In genomic region chr21:34774750-34775149, GRCh38 we compare ENCODE assay signal across 1 cellular context.
TF ChIP-seq lines count a peak whose summit lies in the region.

No MANE protein-coding gene starts in this region.

TF ChIP-seq in HepG2, 621 proteins besides CTCF, POLR2A, EP300 and RAD21 (continued from another document and continues in another):
- TF ChIP-seq PAXIP1 (CRISPR knock-in tag; conservative IDR thresholded peaks at IDR 0.05) (peak; percentile 50), POGZ (CRISPR knock-in tag; IDR thresholded peaks at IDR 0.05) (0 out of 2 replicates have a peak, but pooled peaks have one; percentile 34), ZNF747 (CRISPR knock-in tag; IDR thresholded peaks at IDR 0.05; ENCODE audit: borderline replicate concordance) (no peak), ZNF34 (CRISPR knock-in tag; IDR thresholded peaks at IDR 0.05; ENCODE audit: borderline replicate concordance) (no peak), ZNF451 (CRISPR knock-in tag; IDR thresholded peaks at IDR 0.05) (no peak), PREB (CRISPR knock-in tag; IDR thresholded peaks at IDR 0.05) (no peak), ZNF839 (CRISPR knock-in tag; IDR thresholded peaks at IDR 0.05; ENCODE audit: borderline replicate concordance) (no peak), NFATC3 (CRISPR knock-in tag; IDR thresholded peaks at IDR 0.05) (no peak), ZSCAN31 (CRISPR knock-in tag; IDR thresholded peaks at IDR 0.05; ENCODE audit: low read depth) (no peak), ZNF280D (CRISPR knock-in tag; IDR thresholded peaks at IDR 0.05) (no peak), CREBL2 (CRISPR knock-in tag; IDR thresholded peaks at IDR 0.05; ENCODE audit: borderline replicate concordance) (no peak), ZMYM2 (CRISPR knock-in tag; IDR thresholded peaks at IDR 0.05) (no peak), NFKBIZ (CRISPR knock-in tag; IDR thresholded peaks at IDR 0.05) (no peak), FOSL2 (CRISPR knock-in tag; IDR thresholded peaks at IDR 0.05) (peak; percentile 60), GATAD2A (CRISPR knock-in tag; IDR thresholded peaks at IDR 0.05) (peak; percentile 86), SALL2 (CRISPR knock-in tag; IDR thresholded peaks at IDR 0.05) (no peak), NR3C1 (CRISPR knock-in tag; IDR thresholded peaks at IDR 0.05) (no peak), ELF4 (CRISPR knock-in tag; IDR thresholded peaks at IDR 0.05; ENCODE audit: borderline replicate concordance) (no peak), ZSCAN21 (CRISPR knock-in tag; IDR thresholded peaks at IDR 0.05; ENCODE audit: borderline replicate concordance) (no peak), NFKB2 (CRISPR knock-in tag; IDR thresholded peaks at IDR 0.05; ENCODE audit: borderline replicate concordance) (no peak), CENPX (CRISPR knock-in tag; IDR thresholded peaks at IDR 0.05) (no peak), FOXA1 (IDR thresholded peaks at IDR 0.05) (no peak), FOXA1 (CRISPR knock-in tag; IDR thresholded peaks at IDR 0.05) (peak; percentile 75), ZMYM3 (CRISPR knock-in tag; IDR thresholded peaks at IDR 0.05) (no peak), HHEX (CRISPR knock-in tag; IDR thresholded peaks at IDR 0.05) (no peak), ZNF30 (CRISPR knock-in tag; IDR thresholded peaks at IDR 0.05) (no peak), ATAD3A (CRISPR knock-in tag; IDR thresholded peaks at IDR 0.05) (no peak), SOX5 (CRISPR knock-in tag; IDR thresholded peaks at IDR 0.05; ENCODE audit: borderline replicate concordance) (peak; percentile 40; the same call in 1 of the 2 replicates), ZNF552 (CRISPR knock-in tag; IDR thresholded peaks at IDR 0.05; ENCODE audit: borderline replicate concordance) (no peak), BCLAF1 (IDR thresholded peaks at IDR 0.05) (no peak), MTA1 (CRISPR knock-in tag; IDR thresholded peaks at IDR 0.05; ENCODE audit: borderline replicate concordance) (no peak), ZFP82 (CRISPR knock-in tag; IDR thresholded peaks at IDR 0.05; ENCODE audit: borderline replicate concordance) (no peak), HCFC1 (IDR thresholded peaks at IDR 0.05; ENCODE audit: low read depth, low read length) (no peak), PRDM15 (CRISPR knock-in tag; IDR thresholded peaks at IDR 0.05) (no peak), ZNF263 (CRISPR knock-in tag; IDR thresholded peaks at IDR 0.05) (no peak), MEIS2 (CRISPR knock-in tag; IDR thresholded peaks at IDR 0.05) (no peak), FOXO1 (CRISPR knock-in tag; IDR thresholded peaks at IDR 0.05) (peak; percentile 47; the same call in 1 of the 2 replicates), KDM6A (CRISPR knock-in tag; IDR thresholded peaks at IDR 0.05; ENCODE audit: low read depth) (no peak), PHF8 (CRISPR knock-in tag; IDR thresholded peaks at IDR 0.05) (no peak), CEBPG (CRISPR knock-in tag; IDR thresholded peaks at IDR 0.05) (peak; percentile 96), ZNF256 (CRISPR knock-in tag; conservative IDR thresholded peaks at IDR 0.05) (no peak), HDAC6 (IDR thresholded peaks at IDR 0.05; ENCODE audit: low read depth, low read length) (no peak)
- TF ChIP-seq, protein P1, sequence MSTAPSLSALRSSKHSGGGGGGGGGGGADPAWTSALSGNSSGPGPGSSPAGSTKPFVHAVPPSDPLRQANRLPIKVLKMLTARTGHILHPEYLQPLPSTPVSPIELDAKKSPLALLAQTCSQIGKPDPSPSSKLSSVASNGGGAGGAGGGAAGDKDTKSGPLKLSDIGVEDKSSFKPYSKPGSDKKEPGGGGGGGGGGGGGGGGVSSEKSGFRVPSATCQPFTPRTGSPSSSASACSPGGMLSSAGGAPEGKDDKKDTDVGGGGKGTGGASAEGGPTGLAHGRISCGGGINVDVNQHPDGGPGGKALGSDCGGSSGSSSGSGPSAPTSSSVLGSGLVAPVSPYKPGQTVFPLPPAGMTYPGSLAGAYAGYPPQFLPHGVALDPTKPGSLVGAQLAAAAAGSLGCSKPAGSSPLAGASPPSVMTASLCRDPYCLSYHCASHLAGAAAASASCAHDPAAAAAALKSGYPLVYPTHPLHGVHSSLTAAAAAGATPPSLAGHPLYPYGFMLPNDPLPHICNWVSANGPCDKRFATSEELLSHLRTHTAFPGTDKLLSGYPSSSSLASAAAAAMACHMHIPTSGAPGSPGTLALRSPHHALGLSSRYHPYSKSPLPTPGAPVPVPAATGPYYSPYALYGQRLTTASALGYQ (CRISPR knock-in tag; IDR thresholded peaks at IDR 0.05) = no peak
- TF ChIP-seq, protein P2, sequence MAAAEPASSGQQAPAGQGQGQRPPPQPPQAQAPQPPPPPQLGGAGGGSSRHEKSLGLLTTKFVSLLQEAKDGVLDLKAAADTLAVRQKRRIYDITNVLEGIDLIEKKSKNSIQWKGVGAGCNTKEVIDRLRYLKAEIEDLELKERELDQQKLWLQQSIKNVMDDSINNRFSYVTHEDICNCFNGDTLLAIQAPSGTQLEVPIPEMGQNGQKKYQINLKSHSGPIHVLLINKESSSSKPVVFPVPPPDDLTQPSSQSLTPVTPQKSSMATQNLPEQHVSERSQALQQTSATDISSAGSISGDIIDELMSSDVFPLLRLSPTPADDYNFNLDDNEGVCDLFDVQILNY (CRISPR knock-in tag; conservative IDR thresholded peaks at IDR 0.05) = no peak
- TF ChIP-seq, protein P3, sequence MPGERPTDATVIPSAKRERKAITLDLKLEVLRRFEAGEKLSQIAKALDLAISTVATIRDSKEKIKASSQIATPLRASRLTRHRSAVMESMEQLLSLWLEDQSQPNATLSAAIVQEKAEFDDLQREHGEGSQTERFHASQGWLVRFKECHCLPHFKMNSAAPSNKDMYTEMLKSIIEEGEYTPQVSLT (CRISPR knock-in tag; IDR thresholded peaks at IDR 0.05; ENCODE audit: borderline replicate concordance, low read depth) = no peak
- TF ChIP-seq, protein P4, sequence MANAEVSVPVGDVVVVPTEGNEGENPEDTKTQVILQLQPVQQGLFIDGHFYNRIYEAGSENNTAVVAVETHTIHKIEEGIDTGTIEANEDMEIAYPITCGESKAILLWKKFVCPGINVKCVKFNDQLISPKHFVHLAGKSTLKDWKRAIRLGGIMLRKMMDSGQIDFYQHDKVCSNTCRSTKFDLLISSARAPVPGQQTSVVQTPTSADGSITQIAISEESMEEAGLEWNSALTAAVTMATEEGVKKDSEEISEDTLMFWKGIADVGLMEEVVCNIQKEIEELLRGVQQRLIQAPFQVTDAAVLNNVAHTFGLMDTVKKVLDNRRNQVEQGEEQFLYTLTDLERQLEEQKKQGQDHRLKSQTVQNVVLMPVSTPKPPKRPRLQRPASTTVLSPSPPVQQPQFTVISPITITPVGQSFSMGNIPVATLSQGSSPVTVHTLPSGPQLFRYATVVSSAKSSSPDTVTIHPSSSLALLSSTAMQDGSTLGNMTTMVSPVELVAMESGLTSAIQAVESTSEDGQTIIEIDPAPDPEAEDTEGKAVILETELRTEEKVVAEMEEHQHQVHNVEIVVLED (CRISPR knock-in tag; IDR thresholded peaks at IDR 0.05; ENCODE audit: borderline replicate concordance) = no peak
